In the genomic region with DNA sequence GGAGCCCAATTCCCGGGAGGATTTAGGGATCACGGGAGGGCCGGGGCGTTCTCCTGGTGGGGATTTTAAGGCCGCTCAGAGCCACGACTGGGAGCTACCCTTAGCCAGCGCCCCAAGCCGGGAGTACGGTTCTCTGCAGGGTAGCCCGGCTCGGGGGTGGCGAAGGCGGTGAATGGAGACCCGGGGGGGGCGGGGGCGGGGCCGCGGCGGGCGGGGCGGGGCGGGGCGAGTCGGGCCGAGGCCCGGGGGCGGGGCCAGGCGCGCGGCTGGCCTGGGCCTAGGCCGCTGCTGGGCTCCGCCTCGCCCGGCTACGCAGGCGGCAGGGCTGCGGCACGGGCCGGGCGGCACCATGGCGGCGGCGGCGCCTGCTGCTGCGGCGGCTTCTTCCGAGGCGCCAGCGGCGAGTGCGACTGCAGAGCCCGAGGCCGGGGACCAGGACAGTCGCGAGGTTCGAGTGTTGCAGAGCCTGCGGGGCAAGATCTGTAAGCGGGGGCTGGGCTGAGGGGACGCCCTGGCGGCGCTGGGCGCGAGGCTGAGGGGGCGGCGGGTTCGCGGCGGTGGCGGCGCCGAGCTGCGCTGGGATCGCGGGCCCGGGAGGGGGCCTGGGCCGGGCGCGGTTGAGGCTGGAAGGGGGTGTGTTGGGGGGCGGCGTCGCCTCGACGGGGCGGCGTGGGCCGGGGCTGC, we compare ENCODE assay signal across 8 cellular contexts. TPM values are rescaled to one million over a fixed set of nuclear protein-coding genes. Genes with fewer than 3 reads are reported as not detected.
DNase-seq lines count a peak whose midpoint lies in the region; ATAC-seq, FAIRE-seq and TF ChIP-seq lines count a peak whose summit lies in the region.

A gene with protein sequence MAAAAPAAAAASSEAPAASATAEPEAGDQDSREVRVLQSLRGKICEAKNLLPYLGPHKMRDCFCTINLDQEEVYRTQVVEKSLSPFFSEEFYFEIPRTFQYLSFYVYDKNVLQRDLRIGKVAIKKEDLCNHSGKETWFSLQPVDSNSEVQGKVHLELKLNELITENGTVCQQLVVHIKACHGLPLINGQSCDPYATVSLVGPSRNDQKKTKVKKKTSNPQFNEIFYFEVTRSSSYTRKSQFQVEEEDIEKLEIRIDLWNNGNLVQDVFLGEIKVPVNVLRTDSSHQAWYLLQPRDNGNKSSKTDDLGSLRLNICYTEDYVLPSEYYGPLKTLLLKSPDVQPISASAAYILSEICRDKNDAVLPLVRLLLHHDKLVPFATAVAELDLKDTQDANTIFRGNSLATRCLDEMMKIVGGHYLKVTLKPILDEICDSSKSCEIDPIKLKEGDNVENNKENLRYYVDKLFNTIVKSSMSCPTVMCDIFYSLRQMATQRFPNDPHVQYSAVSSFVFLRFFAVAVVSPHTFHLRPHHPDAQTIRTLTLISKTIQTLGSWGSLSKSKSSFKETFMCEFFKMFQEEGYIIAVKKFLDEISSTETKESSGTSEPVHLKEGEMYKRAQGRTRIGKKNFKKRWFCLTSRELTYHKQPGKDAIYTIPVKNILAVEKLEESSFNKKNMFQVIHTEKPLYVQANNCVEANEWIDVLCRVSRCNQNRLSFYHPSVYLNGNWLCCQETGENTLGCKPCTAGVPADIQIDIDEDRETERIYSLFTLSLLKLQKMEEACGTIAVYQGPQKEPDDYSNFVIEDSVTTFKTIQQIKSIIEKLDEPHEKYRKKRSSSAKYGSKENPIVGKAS (plus strand): TSS at position 293 of the 684 bp plus-strand sequence. CDS start 57 bp downstream, at position 350.

- DNase-seq in NCI-H1694 (lab: John Stamatoyannopoulos, UW) (peak; percentile 82), astrocyte (ENCODE audit: low read depth) (peak; percentile 20), hepatic stellate cell (ENCODE audit: low spot score) (peak; percentile 75), renal cortical epithelial cell (ENCODE audit: low read depth) (no peak), pons (ENCODE audit: low spot score) (no peak)
- peak; percentile 74 for DNase-seq in T-helper 2 cell treated with Interferon-gamma antibody and Interleukin-4, amounts not matched to agents 5 μg/mL and 100 μg/mL, for 36 hours (ENCODE audit: low spot score)

- no peaks in the 10 kb centered on the region for H3K9me3 Mint-ChIP-seq in T-helper 2 cell treated with Interferon-gamma antibody and Interleukin-4, amounts not matched to agents 5 μg/mL and 100 μg/mL, for 36 hours
- H3K9me3 Mint-ChIP-seq in astrocyte (ENCODE audit: unreplicated experiment), result peaks cover 3% of the 10 kb centered on the region

- peak within 1 kb of the TSS; percentile 67 for H3K4me3 ChIP-seq in astrocyte (ENCODE audit: insufficient read depth, low read depth, low read length)

- no peak for FAIRE-seq in astrocyte (lab: Jason Lieb, UNC)

- H3K36me3 ChIP-seq in astrocyte (ENCODE audit: insufficient read depth, low read length), result no peaks in the 10 kb centered on the region

- H4K20me1 ChIP-seq in astrocyte (ENCODE audit: insufficient read depth, low read length), result peaks cover 41% of the 10 kb centered on the region

- no peaks in the 10 kb centered on the region for H3K27me3 ChIP-seq in astrocyte (ENCODE audit: insufficient read depth, low read length)

- H3K4me3 Mint-ChIP-seq in T-helper 2 cell treated with Interferon-gamma antibody and Interleukin-4, amounts not matched to agents 5 μg/mL and 100 μg/mL, for 36 hours, result peak within 1 kb of the TSS; percentile 93
- peak within 1 kb of the TSS; percentile 88 for H3K4me3 Mint-ChIP-seq in astrocyte (ENCODE audit: unreplicated experiment)

- H3K27ac Mint-ChIP-seq in T-helper 2 cell treated with Interferon-gamma antibody and Interleukin-4, amounts not matched to agents 5 μg/mL and 100 μg/mL, for 36 hours, result peak within 1 kb of the TSS; percentile 96
- H3K27ac Mint-ChIP-seq in astrocyte (ENCODE audit: unreplicated experiment), result peak within 1 kb of the TSS; percentile 96

- H2AFZ ChIP-seq in astrocyte (ENCODE audit: low read depth, low read length), result peak within 1 kb of the TSS; percentile 68

- peak within 1 kb of the TSS; percentile 91 for H3K4me2 ChIP-seq in astrocyte (ENCODE audit: low read length)

- peaks cover 2% of the 10 kb centered on the region for H3K27me3 Mint-ChIP-seq in T-helper 2 cell treated with Interferon-gamma antibody and Interleukin-4, amounts not matched to agents 5 μg/mL and 100 μg/mL, for 36 hours (ENCODE audit: low read depth)
- H3K27me3 Mint-ChIP-seq in astrocyte (ENCODE audit: low read depth, unreplicated experiment), result no peaks in the 10 kb centered on the region

- peak; percentile 23 for ATAC-seq in GM18499 (IDR thresholded peaks at IDR 0.05; ENCODE audit: insufficient read depth, unreplicated experiment)
- peak; percentile 56 for ATAC-seq in HG02870 (IDR thresholded peaks at IDR 0.05; ENCODE audit: unreplicated experiment)

- H3K4me1 ChIP-seq in astrocyte (ENCODE audit: insufficient read depth, low read length), result peaks cover 14% of the 10 kb centered on the region

- no peaks in the 10 kb centered on the region for H3K9me3 ChIP-seq in astrocyte (ENCODE audit: insufficient read depth, low read depth, low read length)

- peaks cover 30% of the 10 kb centered on the region for H3K36me3 Mint-ChIP-seq in T-helper 2 cell treated with Interferon-gamma antibody and Interleukin-4, amounts not matched to agents 5 μg/mL and 100 μg/mL, for 36 hours (ENCODE audit: low read depth)
- peaks cover 7% of the 10 kb centered on the region for H3K36me3 Mint-ChIP-seq in astrocyte (ENCODE audit: low read depth, unreplicated experiment)

- H3K9ac ChIP-seq in astrocyte (ENCODE audit: low read length), result peak within 1 kb of the TSS; percentile 76

- H3K79me2 ChIP-seq in astrocyte (ENCODE audit: insufficient read depth, low read length), result peaks cover 44% of the 10 kb centered on the region

- peaks cover 59% of the 10 kb centered on the region for H3K4me1 Mint-ChIP-seq in T-helper 2 cell treated with Interferon-gamma antibody and Interleukin-4, amounts not matched to agents 5 μg/mL and 100 μg/mL, for 36 hours (ENCODE audit: low read depth)
- peaks cover 34% of the 10 kb centered on the region for H3K4me1 Mint-ChIP-seq in astrocyte (ENCODE audit: low read depth, unreplicated experiment)

- peak within 1 kb of the TSS; percentile 81 for H3K27ac ChIP-seq in astrocyte (ENCODE audit: low read depth, low read length)

- no peak for TF ChIP-seq CTCF in astrocyte (IDR thresholded peaks at IDR 0.05; ENCODE audit: insufficient read depth, low read depth, low read length)

RNA-seq across cellular contexts. Expression of the gene that starts here (rescaled TPM):
- 14.3 and 19.0 TPM in 2 replicates for total RNA-seq in astrocyte
- 19.2 and 21.0 TPM in 2 replicates for total RNA-seq in renal cortical epithelial cell

Comparison
In these comparisons a context has a peak if more than half of its experiments do, and no peak if none do; other contexts are left out.
1. DNase-seq: peak in NCI-H1694 (single experiment), T-helper 2 cell treated with Interferon-gamma antibody and Interleukin-4, amounts not matched to agents 5 μg/mL and 100 μg/mL, for 36 hours (single experiment), astrocyte (single experiment) and hepatic stellate cell (single experiment); none in renal cortical epithelial cell (single experiment) and pons (single experiment).